ENCODE assay signal across 15 cellular contexts in the genomic region with DNA sequence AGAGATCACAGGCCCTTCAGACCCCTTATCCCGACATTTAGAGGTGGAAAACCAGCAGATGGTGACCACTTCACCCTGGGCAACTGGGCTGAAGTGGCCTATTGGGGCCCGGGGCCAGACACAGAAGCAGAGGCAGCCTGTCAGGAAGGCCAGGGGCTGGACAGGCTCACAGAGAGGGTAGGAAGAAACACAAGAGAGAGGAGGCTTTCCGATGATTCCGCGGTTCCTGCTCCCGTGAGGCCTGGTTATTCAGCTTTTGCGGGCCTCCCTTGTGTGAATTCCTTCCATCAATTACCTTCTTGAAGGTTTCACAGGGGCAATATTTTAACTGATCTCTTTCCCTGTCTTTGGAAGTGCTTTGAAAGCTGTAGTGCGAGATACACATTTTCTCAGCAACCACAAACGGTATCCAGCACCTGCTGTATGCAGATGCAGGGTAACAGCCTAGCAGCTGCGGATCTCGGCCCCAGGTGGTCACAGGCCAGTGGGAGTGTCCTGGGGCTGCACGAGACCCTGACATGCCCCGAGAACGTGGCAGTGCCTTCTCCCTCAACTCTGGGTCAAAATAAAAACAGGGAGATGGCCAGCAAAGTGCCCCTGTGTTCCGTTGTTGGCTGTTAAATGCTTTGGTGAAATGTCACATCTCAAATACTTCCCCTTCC. TPM values are rescaled to one million over a fixed set of nuclear protein-coding genes. Genes with fewer than 3 reads are reported as not detected.
DNase-seq lines count a peak whose midpoint lies in the region; ATAC-seq, FAIRE-seq and TF ChIP-seq lines count a peak whose summit lies in the region.
"Had no signal": no experiment of that assay in that cellular context is flagged by ENCODE, and none has a peak within 500 bp of the region (broad histone marks: within the 10 kb centered on the region; RNA-seq: fewer than 3 reads in every experiment).

No MANE protein-coding gene starts in this region.

- intact Hi-C loops in activated CD4-positive, alpha-beta memory T cell treated with anti-CD3 and anti-CD28 coated beads for 36 hours (cut with micrococcal nuclease), result no loop called here

- H3K4me1 Mint-ChIP-seq in WTC11, result peaks cover 17% of the 10 kb centered on the region
- H3K4me1 Mint-ChIP-seq in stimulated activated memory B cell treated with anti-CD40 and anti-IgM and Interleukin-4, amounts not matched to agents 10 μg/mL and 1 μg/mL and 100 μg/mL, for 72 hours, result peaks cover 32% of the 10 kb centered on the region
- peaks cover 2% of the 10 kb centered on the region for H3K4me1 Mint-ChIP-seq in activated CD4-positive, alpha-beta memory T cell treated with anti-CD3 and anti-CD28 coated beads for 36 hours (ENCODE audit: low read depth)

- CTCF ChIA-PET in WTC11 (lab: Charles Lee), result interaction anchor here (0.7 to 2.1 kb wide), 3 partner anchors 29 to 297 kb away, joined by 4 to 8 read pairs (median 4); no protein-coding TSS in a partner anchor
- CTCF ChIA-PET in activated CD4-positive, alpha-beta memory T cell treated with anti-CD3 and anti-CD28 coated beads for 36 hours (lab: Charles Lee), result interaction anchor here (1.4 kb wide), 1 partner anchor 297 kb away, joined by 3 read pairs; no protein-coding TSS in a partner anchor

- POLR2A ChIA-PET in WTC11 (lab: Charles Lee), result interaction anchor here (0.5 to 0.7 kb wide), 3 partner anchors 119 to 306 kb away, joined by 3 to 5 read pairs (median 4); no protein-coding TSS in a partner anchor
- POLR2A ChIA-PET in activated CD4-positive, alpha-beta memory T cell treated with anti-CD3 and anti-CD28 coated beads for 36 hours (lab: Charles Lee), result interaction anchor here (0.6 kb wide), 1 partner anchor 121 kb away, joined by 3 read pairs; no protein-coding TSS in a partner anchor

- no peaks in the 10 kb centered on the region for H3K36me3 Mint-ChIP-seq in WTC11
- no peaks in the 10 kb centered on the region for H3K36me3 Mint-ChIP-seq in stimulated activated memory B cell treated with anti-CD40 and anti-IgM and Interleukin-4, amounts not matched to agents 10 μg/mL and 1 μg/mL and 100 μg/mL, for 72 hours
- H3K36me3 Mint-ChIP-seq in activated CD4-positive, alpha-beta memory T cell treated with anti-CD3 and anti-CD28 coated beads for 36 hours, result no peaks in the 10 kb centered on the region
- H3K36me3 Mint-ChIP-seq: activated naive CD4-positive, alpha-beta T cell treated with anti-CD3 and anti-CD28 coated beads, Interleukin-2, amount 50 U/mL, for 72 hours had no signal

- no peak overlapping the region for H3K4me3 Mint-ChIP-seq in WTC11
- peak overlapping the region; percentile 44 for H3K4me3 Mint-ChIP-seq in stimulated activated memory B cell treated with anti-CD40 and anti-IgM and Interleukin-4, amounts not matched to agents 10 μg/mL and 1 μg/mL and 100 μg/mL, for 72 hours
- no peak overlapping the region for H3K4me3 Mint-ChIP-seq in activated CD4-positive, alpha-beta memory T cell treated with anti-CD3 and anti-CD28 coated beads for 36 hours

- DNase-seq in NCI-H1417 (lab: John Stamatoyannopoulos, UW) (peak; percentile 50 to 78 (median 52)), NCI-H1417 treated with DMSO at 0.1 percent for 48 hours (lab: John Stamatoyannopoulos, UW) (no peak), NAMALWA (ENCODE audit: low spot score) (peak; percentile 94), WTC11 (ENCODE audit: low spot score) (no peak), T-helper 2 cell (no peak), D721Med (ENCODE audit: insufficient read length, low spot score) (no peak)
- DNase-seq in activated CD4-positive, alpha-beta memory T cell treated with anti-CD3 and anti-CD28 coated beads for 36 hours, result no peak
- DNase-seq: activated CD8-positive, alpha-beta memory T cell treated with anti-CD3 and anti-CD28 coated beads for 24 hours; HFFc6; left ventricle myocardium inferior; NCI-H2081; small intestine; transverse colon had no signal

- no peak for FAIRE-seq in D721Med (lab: Jason Lieb, UNC)
- FAIRE-seq: small intestine had no signal

- no peak for TF ChIP-seq CTCF in WTC11 (IDR thresholded peaks at IDR 0.05)
- no peak for TF ChIP-seq CTCF in D721Med (IDR thresholded peaks at IDR 0.05; ENCODE audit: insufficient read depth, missing control alignments)

- no peaks in the 10 kb centered on the region for H3K9me3 Mint-ChIP-seq in WTC11
- no peaks in the 10 kb centered on the region for H3K9me3 Mint-ChIP-seq in stimulated activated memory B cell treated with anti-CD40 and anti-IgM and Interleukin-4, amounts not matched to agents 10 μg/mL and 1 μg/mL and 100 μg/mL, for 72 hours
- H3K9me3 Mint-ChIP-seq in activated CD4-positive, alpha-beta memory T cell treated with anti-CD3 and anti-CD28 coated beads for 36 hours, result no peaks in the 10 kb centered on the region
- H3K9me3 Mint-ChIP-seq: activated naive CD4-positive, alpha-beta T cell treated with anti-CD3 and anti-CD28 coated beads, Interleukin-2, amount 50 U/mL, for 72 hours; HFFc6 had no signal

- ATAC-seq in WTC11, result peak; percentile 38
- ATAC-seq in stimulated activated memory B cell treated with anti-CD40 and anti-IgM and Interleukin-4, amounts not matched to agents 10 μg/mL and 1 μg/mL and 100 μg/mL, for 72 hours, result no peak
- ATAC-seq: activated naive CD4-positive, alpha-beta T cell treated with anti-CD3 and anti-CD28 coated beads, Interleukin-2, amount 50 U/mL, for 72 hours had no signal

- no peaks in the 10 kb centered on the region; the same call in 1 of the 2 replicates for H3K27me3 Mint-ChIP-seq in WTC11 (ENCODE audit: low read depth)
- H3K27me3 Mint-ChIP-seq in stimulated activated memory B cell treated with anti-CD40 and anti-IgM and Interleukin-4, amounts not matched to agents 10 μg/mL and 1 μg/mL and 100 μg/mL, for 72 hours, result no peaks in the 10 kb centered on the region
- H3K27me3 Mint-ChIP-seq in activated CD4-positive, alpha-beta memory T cell treated with anti-CD3 and anti-CD28 coated beads for 36 hours, result peaks cover 3% of the 10 kb centered on the region

- peak overlapping the region; percentile 66; the same call in 1 of the 2 replicates for H3K27ac Mint-ChIP-seq in WTC11
- H3K27ac Mint-ChIP-seq in stimulated activated memory B cell treated with anti-CD40 and anti-IgM and Interleukin-4, amounts not matched to agents 10 μg/mL and 1 μg/mL and 100 μg/mL, for 72 hours, result peak overlapping the region; percentile 73
- H3K27ac Mint-ChIP-seq in activated CD4-positive, alpha-beta memory T cell treated with anti-CD3 and anti-CD28 coated beads for 36 hours, result no peak overlapping the region
- H3K27ac Mint-ChIP-seq: activated naive CD4-positive, alpha-beta T cell treated with anti-CD3 and anti-CD28 coated beads, Interleukin-2, amount 50 U/mL, for 72 hours had no signal

TF ChIP-seq in WTC11, 78 proteins besides CTCF, POLR2A, EP300 and RAD21 (continues in another document):
- TF ChIP-seq, protein P1, sequence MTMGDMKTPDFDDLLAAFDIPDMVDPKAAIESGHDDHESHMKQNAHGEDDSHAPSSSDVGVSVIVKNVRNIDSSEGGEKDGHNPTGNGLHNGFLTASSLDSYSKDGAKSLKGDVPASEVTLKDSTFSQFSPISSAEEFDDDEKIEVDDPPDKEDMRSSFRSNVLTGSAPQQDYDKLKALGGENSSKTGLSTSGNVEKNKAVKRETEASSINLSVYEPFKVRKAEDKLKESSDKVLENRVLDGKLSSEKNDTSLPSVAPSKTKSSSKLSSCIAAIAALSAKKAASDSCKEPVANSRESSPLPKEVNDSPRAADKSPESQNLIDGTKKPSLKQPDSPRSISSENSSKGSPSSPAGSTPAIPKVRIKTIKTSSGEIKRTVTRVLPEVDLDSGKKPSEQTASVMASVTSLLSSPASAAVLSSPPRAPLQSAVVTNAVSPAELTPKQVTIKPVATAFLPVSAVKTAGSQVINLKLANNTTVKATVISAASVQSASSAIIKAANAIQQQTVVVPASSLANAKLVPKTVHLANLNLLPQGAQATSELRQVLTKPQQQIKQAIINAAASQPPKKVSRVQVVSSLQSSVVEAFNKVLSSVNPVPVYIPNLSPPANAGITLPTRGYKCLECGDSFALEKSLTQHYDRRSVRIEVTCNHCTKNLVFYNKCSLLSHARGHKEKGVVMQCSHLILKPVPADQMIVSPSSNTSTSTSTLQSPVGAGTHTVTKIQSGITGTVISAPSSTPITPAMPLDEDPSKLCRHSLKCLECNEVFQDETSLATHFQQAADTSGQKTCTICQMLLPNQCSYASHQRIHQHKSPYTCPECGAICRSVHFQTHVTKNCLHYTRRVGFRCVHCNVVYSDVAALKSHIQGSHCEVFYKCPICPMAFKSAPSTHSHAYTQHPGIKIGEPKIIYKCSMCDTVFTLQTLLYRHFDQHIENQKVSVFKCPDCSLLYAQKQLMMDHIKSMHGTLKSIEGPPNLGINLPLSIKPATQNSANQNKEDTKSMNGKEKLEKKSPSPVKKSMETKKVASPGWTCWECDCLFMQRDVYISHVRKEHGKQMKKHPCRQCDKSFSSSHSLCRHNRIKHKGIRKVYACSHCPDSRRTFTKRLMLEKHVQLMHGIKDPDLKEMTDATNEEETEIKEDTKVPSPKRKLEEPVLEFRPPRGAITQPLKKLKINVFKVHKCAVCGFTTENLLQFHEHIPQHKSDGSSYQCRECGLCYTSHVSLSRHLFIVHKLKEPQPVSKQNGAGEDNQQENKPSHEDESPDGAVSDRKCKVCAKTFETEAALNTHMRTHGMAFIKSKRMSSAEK (CRISPR knock-in tag; IDR thresholded peaks at IDR 0.05; ENCODE audit: borderline replicate concordance), result no peak
- TF ChIP-seq PRRX2 (CRISPR knock-in tag; IDR thresholded peaks at IDR 0.05) (no peak), ZNF396 (CRISPR knock-in tag; IDR thresholded peaks at IDR 0.05; ENCODE audit: borderline replicate concordance) (no peak)
- TF ChIP-seq, protein P2, sequence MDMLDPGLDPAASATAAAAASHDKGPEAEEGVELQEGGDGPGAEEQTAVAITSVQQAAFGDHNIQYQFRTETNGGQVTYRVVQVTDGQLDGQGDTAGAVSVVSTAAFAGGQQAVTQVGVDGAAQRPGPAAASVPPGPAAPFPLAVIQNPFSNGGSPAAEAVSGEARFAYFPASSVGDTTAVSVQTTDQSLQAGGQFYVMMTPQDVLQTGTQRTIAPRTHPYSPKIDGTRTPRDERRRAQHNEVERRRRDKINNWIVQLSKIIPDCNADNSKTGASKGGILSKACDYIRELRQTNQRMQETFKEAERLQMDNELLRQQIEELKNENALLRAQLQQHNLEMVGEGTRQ (CRISPR knock-in tag; IDR thresholded peaks at IDR 0.05), result no peak

RNA-seq across cellular contexts. Expression of a gene that starts 11.6 kb away (rescaled TPM):
- 57.0 to 63.7 TPM (median 59.6 TPM) in 3 replicates for total RNA-seq in WTC11 (2021)
- total RNA-seq in activated CD4-positive, alpha-beta memory T cell treated with anti-CD3 and anti-CD28 coated beads for 36 hours, result 10 to 100 TPM; 35.0 to 36.6 TPM

Comparison
In these comparisons a context has a peak if more than half of its experiments do, and no peak if none do; other contexts are left out.
1. DNase-seq: peak in NCI-H1417 (3 of 3) and NAMALWA (single experiment); none in NCI-H1417 treated with DMSO at 0.1 percent for 48 hours (single experiment), WTC11 (single experiment), T-helper 2 cell (0 of 5), D721Med (single experiment) and activated CD4-positive, alpha-beta memory T cell treated with anti-CD3 and anti-CD28 coated beads for 36 hours (single experiment).